In genomic region chr19:5339950-5340636, GRCh38 we compare ENCODE assay signal across 8 cellular contexts. TPM values are rescaled to one million over a fixed set of nuclear protein-coding genes. Genes with fewer than 3 reads are reported as not detected.
DNase-seq lines count a peak whose midpoint lies in the region; ATAC-seq and TF ChIP-seq lines count a peak whose summit lies in the region.

No MANE protein-coding gene starts in this region.

- H3K27me3 Mint-ChIP-seq in CD8-positive, alpha-beta T cell (ENCODE audit: low read depth), result peaks cover 42% of the 10 kb centered on the region

- intact Hi-C loops in CD8-positive, alpha-beta T cell (cut with DNase I, micrococcal nuclease), result no loop called here

- no peaks in the 10 kb centered on the region for H3K9me3 ChIP-seq in CD8-positive, alpha-beta T cell (ENCODE audit: low read length)
- H3K9me3 ChIP-seq in stomach smooth muscle (ENCODE audit: control insufficient read depth in 2 of 2, low read length in 2 of 2), result no peaks in the 10 kb centered on the region

- no peaks in the 10 kb centered on the region for H3K36me3 ChIP-seq in CD8-positive, alpha-beta T cell (ENCODE audit: insufficient read depth, low read length)
- no peaks in the 10 kb centered on the region for H3K36me3 ChIP-seq in stomach smooth muscle (ENCODE audit: control insufficient read depth in 2 of 2, insufficient read depth in 2 of 2, low read length in 2 of 2)

- no peak overlapping the region for H3K27ac ChIP-seq in CD8-positive, alpha-beta T cell (ENCODE audit: low read depth, low read length)
- H3K27ac ChIP-seq in HL-60 (replicated peaks), result no peak overlapping the region
- no peak overlapping the region for H3K27ac ChIP-seq in stomach smooth muscle (ENCODE audit: low read length)

- CTCF ChIA-PET in CD8-positive, alpha-beta T cell (lab: Charles Lee), result no interaction called here

- H3K4me1 Mint-ChIP-seq in CD8-positive, alpha-beta T cell (ENCODE audit: low read depth), result peaks cover 29% of the 10 kb centered on the region

- no peak for TF ChIP-seq CTCF in CD8-positive, alpha-beta T cell (IDR thresholded peaks at IDR 0.05)
- TF ChIP-seq CTCF in HL-60 (IDR thresholded peaks at IDR 0.05; ENCODE audit: insufficient read depth, low read length), result no peak

- no peak overlapping the region for H3K9ac ChIP-seq in stomach smooth muscle (ENCODE audit: low read length in 2 of 2)

- POLR2A ChIA-PET in CD8-positive, alpha-beta T cell (lab: Charles Lee), result no interaction called here

- peaks cover 29% of the 10 kb centered on the region for H3K27me3 ChIP-seq in CD8-positive, alpha-beta T cell (ENCODE audit: insufficient read depth, low read length)
- H3K27me3 ChIP-seq in HL-60 (ENCODE audit: insufficient read depth, poor library complexity, severe bottlenecking), result peaks cover 35% of the 10 kb centered on the region
- peaks cover 25 to 30% of the 10 kb centered on the region in 2 donors for H3K27me3 ChIP-seq in stomach smooth muscle (ENCODE audit: control insufficient read depth in 1 of 2, insufficient read depth in 2 of 2, low read length in 2 of 2)

- H3K9me3 Mint-ChIP-seq in CD8-positive, alpha-beta T cell, result no peaks in the 10 kb centered on the region

- peaks cover 14% of the 10 kb centered on the region for H3K4me1 ChIP-seq in CD8-positive, alpha-beta T cell (ENCODE audit: insufficient read depth, low read length)
- peaks cover 19% of the 10 kb centered on the region for H3K4me1 ChIP-seq in stomach smooth muscle (ENCODE audit: control insufficient read depth, insufficient read depth, low read length)

- peak; percentile 32 for ATAC-seq in CD8-positive, alpha-beta T cell
- no peak for ATAC-seq in HG02571 (IDR thresholded peaks at IDR 0.05; ENCODE audit: unreplicated experiment)
- no peak for ATAC-seq in HG02840 (IDR thresholded peaks at IDR 0.05; ENCODE audit: low FRiP score, unreplicated experiment)

- H3K27ac Mint-ChIP-seq in CD8-positive, alpha-beta T cell, result no peak overlapping the region

- peak in 1 of 7 experiments; percentile 14 for DNase-seq in CD8-positive, alpha-beta T cell
- DNase-seq in HL-60 (ENCODE audit: low read depth in 1 of 2, low spot score in 1 of 2) (no peak), astrocyte of the hippocampus (ENCODE audit: low read depth, low spot score) (peak; percentile 68), iPS-NIHi7 (ENCODE audit: extremely low spot score) (peak; percentile 66), LoVo (ENCODE audit: low spot score) (no peak)

- H3K4me3 Mint-ChIP-seq in CD8-positive, alpha-beta T cell, result peak overlapping the region; percentile 67

- H3K4me3 ChIP-seq in CD8-positive, alpha-beta T cell (ENCODE audit: low read depth, low read length), result peak overlapping the region; percentile 41
- H3K4me3 ChIP-seq in HL-60 (replicated peaks; ENCODE audit: insufficient read depth, low read length), result peak overlapping the region; percentile 16
- peak overlapping the region; percentile 49 to 72 for H3K4me3 ChIP-seq in stomach smooth muscle (ENCODE audit: low read length in 2 of 2)

- no peaks in the 10 kb centered on the region for H3K36me3 Mint-ChIP-seq in CD8-positive, alpha-beta T cell

RNA-seq across cellular contexts. Expression of gene PTPRS, which starts 0.5 kb away (rescaled TPM):
- total RNA-seq in CD8-positive, alpha-beta T cell, result 1 to 10 TPM; 4.7 to 4.8 TPM

Comparison
In these comparisons a context has a peak if more than half of its experiments do, and no peak if none do; other contexts are left out.
1. DNase-seq: peak in astrocyte of the hippocampus (single experiment) and iPS-NIHi7 (single experiment); none in HL-60 (0 of 2) and LoVo (single experiment).
2. Peak in every context shown above with its lines, with median percentiles within 50 percentile points of each other: H3K4me3 ChIP-seq.